8 cellular contexts compared by ENCODE assay signal in the genomic region with DNA sequence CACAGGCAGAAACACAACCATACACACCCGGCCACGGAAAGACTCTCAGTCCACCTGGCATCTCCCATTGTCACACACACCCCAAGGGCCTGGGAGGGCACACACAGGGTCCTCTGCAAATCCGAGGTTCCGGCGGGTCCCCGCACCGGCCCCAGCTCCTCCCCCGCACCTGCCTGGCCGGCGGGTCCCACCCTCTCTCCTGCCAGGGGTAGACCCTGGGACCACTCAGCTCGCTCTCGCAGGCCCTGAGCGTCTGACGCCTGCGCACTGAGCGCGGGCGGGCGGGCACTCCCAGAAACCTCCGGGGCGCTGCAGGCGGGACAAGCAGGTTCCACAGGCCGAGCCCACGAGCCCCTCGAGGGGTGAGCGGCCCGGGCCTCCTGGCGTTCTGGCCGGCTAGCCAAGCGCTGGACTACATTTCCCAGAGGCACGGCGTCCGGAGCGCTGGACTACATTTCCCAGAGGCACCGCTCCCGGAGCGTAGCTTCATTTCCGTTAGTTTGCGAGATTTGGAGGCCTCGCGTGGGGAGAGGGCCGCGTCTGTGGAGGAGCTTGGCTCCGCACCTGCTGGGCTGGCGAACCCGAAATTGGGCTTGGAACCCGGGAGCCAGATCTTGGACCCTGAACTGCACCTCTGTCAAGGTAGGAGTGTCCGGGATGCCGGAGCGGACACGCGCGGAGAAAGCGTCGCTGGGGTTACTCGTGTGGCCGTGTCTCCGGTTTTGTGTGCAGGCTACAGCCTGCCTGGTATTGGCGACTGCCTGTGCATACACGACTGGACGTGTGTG. TPM values are rescaled to one million over a fixed set of nuclear protein-coding genes. Genes with fewer than 3 reads are reported as not detected.
A peak's percentile ranks its signal among the peaks of the same experiment; 100 is the strongest.
DNase-seq lines count a peak whose midpoint lies in the region; ATAC-seq and TF ChIP-seq lines count a peak whose summit lies in the region.

A gene (plus strand): TSS at position 505 of the 788 bp plus-strand sequence. CDS start 10,686 bp downstream, outside the sequence.

- H3K9me3 ChIP-seq in left ventricle myocardium inferior (replicated peaks) (peaks cover 30% of the 10 kb centered on the region), upper lobe of right lung (peaks cover 12% of the 10 kb centered on the region)

- in situ Hi-C loops in GM13976 (cut with MboI; ENCODE audit: low sequenced_read_pairs, unreplicated experiment), result no loop called here

- intact Hi-C loops in T-helper 1 cell treated with Interleukin-12 subunit alpha and Interleukin-12 subunit beta and Interleukin-4 antibody, amounts not matched to agents 30 ng/mL and 1 ng/mL, for 36 hours (cut with micrococcal nuclease), result loop anchor here (1.0 to 5.0 kb wide), 23 partner anchors 94 to 1023 kb away; a partner anchor contains a TSS
- intact Hi-C loops in left ventricle myocardium inferior (cut with micrococcal nuclease), result no loop called here
- intact Hi-C loops in posterior vena cava (cut with DNase I), result no loop called here
- intact Hi-C loops in upper lobe of right lung (cut with DNase I), result no loop called here

- H3K27me3 ChIP-seq in left ventricle myocardium inferior (ENCODE audit: low read depth) (no peaks in the 10 kb centered on the region), upper lobe of right lung (no peaks in the 10 kb centered on the region)

- H3K4me3 ChIP-seq in left ventricle myocardium inferior (peak within 1 kb of the TSS; percentile 85), upper lobe of right lung (peak within 1 kb of the TSS; percentile 84)

- TF ChIP-seq CTCF in GM13976 (IDR thresholded peaks at IDR 0.05; ENCODE audit: borderline replicate concordance, control extremely low read depth, extremely low read depth, insufficient read depth, missing control alignments), result no peak
- no peak for TF ChIP-seq CTCF in left ventricle myocardium inferior (IDR thresholded peaks at IDR 0.05; ENCODE audit: borderline replicate concordance)
- TF ChIP-seq CTCF in upper lobe of right lung (IDR thresholded peaks at IDR 0.05), result no peak

- ATAC-seq in HG02870 (IDR thresholded peaks at IDR 0.05; ENCODE audit: unreplicated experiment), result peak; percentile 95
- peak; percentile 100 for ATAC-seq in upper lobe of right lung

- H3K4me1 ChIP-seq in left ventricle myocardium inferior (peaks cover 43% of the 10 kb centered on the region), upper lobe of right lung (peaks cover 7% of the 10 kb centered on the region)

- H3K27ac ChIP-seq in left ventricle myocardium inferior (replicated peaks) (peak within 1 kb of the TSS; percentile 90), upper lobe of right lung (peak within 1 kb of the TSS; percentile 78)

- DNase-seq in GM13976 (ENCODE audit: low spot score), result peak; percentile 92
- peak; percentile 84 for DNase-seq in NCI-H1694 (lab: John Stamatoyannopoulos, UW)
- peak; percentile 45 to 99 (median 88) for DNase-seq in amygdala (lab: John Stamatoyannopoulos, UW)
- DNase-seq in left ventricle myocardium inferior, result peak; percentile 93
- DNase-seq in posterior vena cava (ENCODE audit: low spot score), result peak; percentile 98
- peak; percentile 97 for DNase-seq in upper lobe of right lung

- H3K36me3 ChIP-seq in left ventricle myocardium inferior (peaks cover 15% of the 10 kb centered on the region), upper lobe of right lung (no peaks in the 10 kb centered on the region)

RNA-seq across cellular contexts. Expression of the gene that starts here (rescaled TPM):
- 14.0 and 14.9 TPM in 2 replicates for total RNA-seq in T-helper 1 cell treated with Interleukin-12 subunit alpha and Interleukin-12 subunit beta and Interleukin-4 antibody, amounts not matched to agents 30 ng/mL and 1 ng/mL, for 36 hours
- total RNA-seq in left ventricle myocardium inferior (9.6 TPM), posterior vena cava (10 to 100 TPM in 1 of 2 donors, 1 to 10 TPM in 1; 7.9 to 12.4 TPM), upper lobe of right lung (8.7 TPM)

Comparison
In these comparisons a context has a peak if more than half of its experiments do, and no peak if none do; other contexts are left out.
1. Peak in every context shown above with its lines: DNase-seq, ATAC-seq, H3K4me3 ChIP-seq and H3K27ac ChIP-seq.